In the genomic region with DNA sequence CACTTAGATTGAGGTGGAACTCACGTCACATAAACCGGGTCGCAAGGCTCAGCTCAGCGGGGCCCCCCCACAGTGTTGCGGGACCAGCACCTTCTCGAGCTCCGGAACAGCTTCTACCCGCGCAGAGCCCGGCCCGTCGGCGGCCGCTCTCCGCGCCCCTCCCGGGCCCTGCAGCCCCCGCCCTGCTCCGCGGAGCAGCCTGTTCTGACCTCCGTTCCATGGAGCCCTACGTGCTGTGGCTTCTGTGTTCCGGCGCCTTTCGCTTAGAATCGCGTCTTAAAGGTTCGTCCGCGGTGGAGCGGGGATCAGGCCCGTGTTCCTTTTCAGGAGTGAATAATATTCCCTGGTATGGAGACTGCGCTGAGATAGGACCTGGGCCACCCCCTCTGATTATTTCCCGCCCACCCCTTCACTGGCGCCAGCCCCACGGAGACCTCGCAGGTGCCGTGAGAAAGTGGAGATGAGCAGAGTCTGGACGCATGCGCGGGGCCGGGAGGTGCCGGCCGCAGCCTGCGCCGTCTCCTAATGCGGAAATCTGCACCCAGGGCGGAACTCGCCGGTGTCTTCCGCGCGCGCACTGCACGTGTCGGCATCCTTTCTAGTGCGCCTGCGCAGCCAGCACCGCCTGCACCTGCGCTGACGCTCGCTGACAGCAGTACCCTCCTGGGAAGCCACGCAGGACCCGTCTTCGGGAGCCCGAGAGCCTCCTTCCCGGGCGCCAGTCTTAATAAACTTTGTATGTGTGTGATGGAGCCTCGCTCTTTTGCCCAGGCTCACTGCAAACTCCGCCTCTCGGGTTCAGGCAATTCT, we compare ENCODE assay signal across 12 cellular contexts. TPM values are rescaled to one million over a fixed set of nuclear protein-coding genes. Genes with fewer than 3 reads are reported as not detected.
A peak's percentile ranks its signal among the peaks of the same experiment; 100 is the strongest.
DNase-seq lines count a peak whose midpoint lies in the region; ATAC-seq, FAIRE-seq and TF ChIP-seq lines count a peak whose summit lies in the region.
"Had no signal": no experiment of that assay in that cellular context is flagged by ENCODE, and none has a peak within 500 bp of the region (broad histone marks: within the 10 kb centered on the region; RNA-seq: fewer than 3 reads in every experiment).

No MANE protein-coding gene starts in this region.

- no peaks in the 10 kb centered on the region for H3K9me3 ChIP-seq in A549

- no peak for TF ChIP-seq EP300 in A549 (IDR thresholded peaks at IDR 0.05)

- no peak for TF ChIP-seq RAD21 in A549 (conservative IDR thresholded peaks at IDR 0.05 in 1 of 2, IDR thresholded peaks at IDR 0.05 in 1 of 2)

- TF ChIP-seq CTCF in A549 (IDR thresholded peaks at IDR 0.05) (no peak), HFFc6 (IDR thresholded peaks at IDR 0.05) (no peak), dorsolateral prefrontal cortex (IDR thresholded peaks at IDR 0.05 in 54 of 56, conservative IDR thresholded peaks at IDR 0.05 in 2 of 56; ENCODE audit: low read depth in 1 of 56, partially characterized antibody in 56 of 56) (no peak), nephron (IDR thresholded peaks at IDR 0.05; ENCODE audit: unreplicated experiment in 3 of 3) (no peak)

- 82% methylated on average over 60 of the region's 71 CpGs for WGBS in A549 (ENCODE audit: missing lambda C conversion rate)

- peaks cover 18% of the 10 kb centered on the region for H3K9me3 Mint-ChIP-seq in HFFc6
- H3K9me3 Mint-ChIP-seq in nephron: peaks cover 25% of the 10 kb centered on the region

- CTCF ChIA-PET in A549 (lab: Yijun Ruan, JAX): no interaction called here

- FAIRE-seq in A549 (lab: Jason Lieb, UNC): no peak
- FAIRE-seq: endometrium had no signal

- intact Hi-C loops in dorsolateral prefrontal cortex (cut with DNase I): no loop called here

- H3K27ac ChIP-seq in A549 (peak overlapping the region in 1 of 2 experiments; percentile 92; a peak in 3 of 6 replicates), dorsolateral prefrontal cortex (no peak overlapping the region)

- no peak for TF ChIP-seq POLR2A in A549 (IDR thresholded peaks at IDR 0.05; ENCODE audit: low read length)

- no peak for DNase-seq in A549 (ENCODE audit: low read depth in 1 of 2, low spot score in 1 of 2)
- DNase-seq in HFFc6: no peak
- no peak for DNase-seq in dorsolateral prefrontal cortex
- DNase-seq in NCI-H524 (lab: John Stamatoyannopoulos, UW): no peak
- no peak for DNase-seq in NOMO-1 treated with DMSO at 0.1 percent for 48 hours (lab: John Stamatoyannopoulos, UW; ENCODE audit: unreplicated experiment)
- no peak for DNase-seq in OCI-M1 (lab: John Stamatoyannopoulos, UW)
- DNase-seq: DMS79 treated with DMSO at 0.1 percent for 48 hours, NCI-H226 had no signal

- no peaks in the 10 kb centered on the region for H3K4me1 ChIP-seq in A549

- H3K4me2 ChIP-seq in A549: peak overlapping the region; percentile 86

- no peak overlapping the region for H3K27ac Mint-ChIP-seq in HFFc6
- H3K27ac Mint-ChIP-seq in nephron: no peak overlapping the region

- peaks cover 13% of the 10 kb centered on the region for H3K36me3 Mint-ChIP-seq in HFFc6 (ENCODE audit: low read depth)
- peaks cover 7% of the 10 kb centered on the region for H3K36me3 Mint-ChIP-seq in nephron (ENCODE audit: low read depth)

- peaks cover 4% of the 10 kb centered on the region for H3K27me3 Mint-ChIP-seq in HFFc6 (ENCODE audit: insufficient read depth)
- H3K27me3 Mint-ChIP-seq in nephron (ENCODE audit: low read depth): peaks cover 12% of the 10 kb centered on the region

- peak in 1 of 2 experiments; percentile 3; a peak in 1 of 6 replicates for ATAC-seq in A549
- no peak for ATAC-seq in GM18519 (IDR thresholded peaks at IDR 0.05; ENCODE audit: low FRiP score, unreplicated experiment)

- peak overlapping the region; percentile 53 for H3K4me3 ChIP-seq in A549
- H3K4me3 ChIP-seq in dorsolateral prefrontal cortex: peak overlapping the region in 57 of 59 donors; percentile 19 to 74 (median 63)

- H3K4me1 Mint-ChIP-seq in HFFc6 (ENCODE audit: low read depth): no peaks in the 10 kb centered on the region; the same call in 1 of the 2 replicates
- H3K4me1 Mint-ChIP-seq in nephron: no peaks in the 10 kb centered on the region

- POLR2A ChIA-PET in A549 (lab: Yijun Ruan, JAX): interaction anchor here (1.3 kb wide), 1 partner anchor 260 kb away, joined by 4 read pairs; a partner anchor contains a TSS

- peak overlapping the region; percentile 54; the same call in 1 of the 2 replicates for H3K4me3 Mint-ChIP-seq in HFFc6
- peak overlapping the region; percentile 69 to 76 (median 75) for H3K4me3 Mint-ChIP-seq in nephron

- no peaks in the 10 kb centered on the region for H3K27me3 ChIP-seq in dorsolateral prefrontal cortex

TF ChIP-seq in A549, 52 proteins besides CTCF, POLR2A, EP300 and RAD21:
- TF ChIP-seq ESRRA (IDR thresholded peaks at IDR 0.05; ENCODE audit: borderline replicate concordance, low read length) (no peak), TP53 (CRISPR knock-in tag; IDR thresholded peaks at IDR 0.05) (no peak), NPAS2 (CRISPR knock-in tag; IDR thresholded peaks at IDR 0.05; ENCODE audit: borderline replicate concordance) (no peak), CHD4 (IDR thresholded peaks at IDR 0.05; ENCODE audit: borderline replicate concordance) (no peak), TFCP2L1 (CRISPR knock-in tag; IDR thresholded peaks at IDR 0.05) (no peak), NFE2L2 (conservative IDR thresholded peaks at IDR 0.05; ENCODE audit: low read length) (no peak), FOXS1 (CRISPR knock-in tag; IDR thresholded peaks at IDR 0.05) (no peak), GATA3 (IDR thresholded peaks at IDR 0.05; ENCODE audit: borderline replicate concordance) (no peak), RNF2 (IDR thresholded peaks at IDR 0.05; ENCODE audit: borderline replicate concordance, low read depth) (no peak), FOSB (CRISPR knock-in tag; IDR thresholded peaks at IDR 0.05) (no peak), RFX5 (IDR thresholded peaks at IDR 0.05) (no peak), CBX8 (IDR thresholded peaks at IDR 0.05) (no peak), ZSCAN20 (CRISPR knock-in tag; IDR thresholded peaks at IDR 0.05) (no peak), HOXA7 (CRISPR knock-in tag; IDR thresholded peaks at IDR 0.05) (no peak), SMC3 (IDR thresholded peaks at IDR 0.05) (no peak)
- TF ChIP-seq, protein P1, sequence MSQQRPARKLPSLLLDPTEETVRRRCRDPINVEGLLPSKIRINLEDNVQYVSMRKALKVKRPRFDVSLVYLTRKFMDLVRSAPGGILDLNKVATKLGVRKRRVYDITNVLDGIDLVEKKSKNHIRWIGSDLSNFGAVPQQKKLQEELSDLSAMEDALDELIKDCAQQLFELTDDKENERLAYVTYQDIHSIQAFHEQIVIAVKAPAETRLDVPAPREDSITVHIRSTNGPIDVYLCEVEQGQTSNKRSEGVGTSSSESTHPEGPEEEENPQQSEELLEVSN (IDR thresholded peaks at IDR 0.05; ENCODE audit: borderline replicate concordance, low read depth): no peak
- TF ChIP-seq, protein P2, sequence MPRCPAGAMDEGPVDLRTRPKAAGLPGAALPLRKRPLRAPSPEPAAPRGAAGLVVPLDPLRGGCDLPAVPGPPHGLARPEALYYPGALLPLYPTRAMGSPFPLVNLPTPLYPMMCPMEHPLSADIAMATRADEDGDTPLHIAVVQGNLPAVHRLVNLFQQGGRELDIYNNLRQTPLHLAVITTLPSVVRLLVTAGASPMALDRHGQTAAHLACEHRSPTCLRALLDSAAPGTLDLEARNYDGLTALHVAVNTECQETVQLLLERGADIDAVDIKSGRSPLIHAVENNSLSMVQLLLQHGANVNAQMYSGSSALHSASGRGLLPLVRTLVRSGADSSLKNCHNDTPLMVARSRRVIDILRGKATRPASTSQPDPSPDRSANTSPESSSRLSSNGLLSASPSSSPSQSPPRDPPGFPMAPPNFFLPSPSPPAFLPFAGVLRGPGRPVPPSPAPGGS (IDR thresholded peaks at IDR 0.05): no peak
- TF ChIP-seq, protein P3, sequence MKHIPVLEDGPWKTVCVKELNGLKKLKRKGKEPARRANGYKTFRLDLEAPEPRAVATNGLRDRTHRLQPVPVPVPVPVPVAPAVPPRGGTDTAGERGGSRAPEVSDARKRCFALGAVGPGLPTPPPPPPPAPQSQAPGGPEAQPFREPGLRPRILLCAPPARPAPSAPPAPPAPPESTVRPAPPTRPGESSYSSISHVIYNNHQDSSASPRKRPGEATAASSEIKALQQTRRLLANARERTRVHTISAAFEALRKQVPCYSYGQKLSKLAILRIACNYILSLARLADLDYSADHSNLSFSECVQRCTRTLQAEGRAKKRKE (CRISPR knock-in tag; IDR thresholded peaks at IDR 0.05; ENCODE audit: low read depth): no peak
- TF ChIP-seq, protein P4, sequence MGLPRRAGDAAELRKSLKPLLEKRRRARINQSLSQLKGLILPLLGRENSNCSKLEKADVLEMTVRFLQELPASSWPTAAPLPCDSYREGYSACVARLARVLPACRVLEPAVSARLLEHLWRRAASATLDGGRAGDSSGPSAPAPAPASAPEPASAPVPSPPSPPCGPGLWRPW (IDR thresholded peaks at IDR 0.05): no peak

RNA-seq across cellular contexts. Expression of a gene that starts 30.9 kb away (rescaled TPM):
- polyA plus RNA-seq in A549 (2011; rRNA removed) (9.5 and 10.5 TPM in 2 replicates), A549 (2017; fragmentation: RNase III; extraction: RNeasy Plus Mini Kit Qiagen cat#74134 plus additional on column Dnase treatment) (5.8 to 7.0 TPM (median 7.0 TPM) in 3 replicates)
- polyA plus RNA-seq in A549 (2012; cell fraction: cytosol; rRNA removed): 3.9 and 4.5 TPM in 2 replicates
- polyA plus RNA-seq in A549 (2012; cell fraction: nucleus; rRNA removed): 2.6 and 3.2 TPM in 2 replicates
- 11.7 and 12.7 TPM in 2 replicates for polyA minus RNA-seq in A549 (2011; rRNA and poly(A)+ RNA removed)
- 1 to 10 TPM; 6.8 to 8.1 (median 7.5) TPM for total RNA-seq in HFFc6 (2021; fragmentation: NEBNext Ultra II Directional; extraction: Animal tissue kit (Norgen Biotek cat#: 25700))
- total RNA-seq in dorsolateral prefrontal cortex: 10 to 100 TPM; 10.1 to 35.3 (median 17.7) TPM

RNA-seq across cellular contexts. Expression of a gene that starts 48.1 kb away (rescaled TPM):
- 0.36 and 0.42 TPM in 2 replicates for polyA plus RNA-seq in A549 (2011; rRNA removed)
- polyA plus RNA-seq in A549 (2012; cell fraction: cytosol; rRNA removed): 0.67 and 1.2 TPM in 2 replicates
- 15.1 and 16.4 TPM in 2 replicates for polyA plus RNA-seq in A549 (2012; cell fraction: nucleus; rRNA removed)
- 0.77 to 1.1 TPM (median 0.98 TPM) in 3 replicates for polyA plus RNA-seq in A549 (2017; fragmentation: RNase III; extraction: RNeasy Plus Mini Kit Qiagen cat#74134 plus additional on column Dnase treatment)
- 0.15 TPM in 1 of 2 replicates, not detected in the other for polyA minus RNA-seq in A549 (2011; rRNA and poly(A)+ RNA removed)
- not detected for total RNA-seq in HFFc6 (2021; fragmentation: NEBNext Ultra II Directional; extraction: Animal tissue kit (Norgen Biotek cat#: 25700))
- 1 to 10 TPM in 1 of 120 experiments, under 1 TPM in 5, not detected in 114; 0.23 to 1.5 (median 0.76) TPM for total RNA-seq in dorsolateral prefrontal cortex
- total RNA-seq: myocyte had no signal
